In genomic region chr9:37333288-37333687, GRCh38 we compare ENCODE assay signal across 1 cellular context.
TF ChIP-seq lines count a peak whose summit lies in the region.

No MANE protein-coding gene starts in this region.

TF ChIP-seq in K562, 482 proteins besides CTCF, POLR2A, EP300 and RAD21 (continued from another document):
- TF ChIP-seq PBX2 (CRISPR knock-in tag; IDR thresholded peaks at IDR 0.05; ENCODE audit: low read depth) = no peak
- peak; percentile 41 for TF ChIP-seq PBX2 (tag; conservative IDR thresholded peaks at IDR 0.05; ENCODE audit: low read depth)
- no peak for TF ChIP-seq ZBTB49 (CRISPR knock-in tag; IDR thresholded peaks at IDR 0.05; ENCODE audit: borderline replicate concordance)
- TF ChIP-seq ZNF384 (IDR thresholded peaks at IDR 0.05; ENCODE audit: low read depth, low read length) = peak; percentile 63; the same call in 1 of the 2 replicates
- TF ChIP-seq SMARCC2 (IDR thresholded peaks at IDR 0.05; ENCODE audit: low read depth) = no peak
TF ChIP-seq in K562: peak in this region for 23.
